12 cellular contexts compared by ENCODE assay signal in the genomic region with DNA sequence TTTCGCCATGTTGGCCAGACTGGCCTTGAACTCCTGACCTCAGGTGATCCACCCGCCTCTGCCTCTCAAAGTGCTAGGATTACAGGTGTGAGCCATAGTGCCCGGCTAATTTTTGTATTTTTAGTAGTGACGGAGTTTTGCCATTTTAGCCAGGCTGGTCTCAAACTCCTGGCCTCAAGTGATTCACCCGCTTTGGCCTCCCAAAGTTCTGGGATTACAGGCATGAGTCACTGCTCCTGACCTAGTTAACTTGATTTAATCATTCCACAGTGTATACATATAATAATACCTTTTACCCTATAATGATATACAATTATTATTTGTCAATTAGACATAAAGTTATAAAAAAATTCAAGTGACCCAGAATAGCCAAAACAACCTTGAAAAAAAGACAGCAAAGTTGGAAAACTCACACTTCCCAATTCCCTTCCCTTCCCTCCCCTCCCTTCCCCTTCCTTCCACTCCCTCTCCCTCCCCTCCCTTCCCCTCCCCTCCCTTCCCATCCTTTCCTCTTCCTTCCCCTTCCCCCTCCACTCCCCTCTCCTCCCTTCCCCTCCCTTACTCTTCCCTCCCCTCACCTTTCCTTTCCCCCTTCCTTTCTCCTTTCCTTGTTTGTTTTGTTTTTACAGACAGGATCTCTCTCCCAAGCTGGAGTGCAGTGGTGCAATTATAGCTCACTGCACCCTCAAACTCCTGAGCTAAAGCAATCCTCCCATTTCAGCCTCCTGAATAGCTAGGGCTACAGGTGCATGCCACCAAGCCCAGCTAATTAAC. TPM values are rescaled to one million over a fixed set of nuclear protein-coding genes. Genes with fewer than 3 reads are reported as not detected.
A peak's percentile ranks its signal among the peaks of the same experiment; 100 is the strongest.
DNase-seq lines count a peak whose midpoint lies in the region; ATAC-seq and TF ChIP-seq lines count a peak whose summit lies in the region.
"Had no signal": no experiment of that assay in that cellular context is flagged by ENCODE, and none has a peak within 500 bp of the region (broad histone marks: within the 10 kb centered on the region; RNA-seq: fewer than 3 reads in every experiment).

No MANE protein-coding gene starts in this region.

- H3K27me3 ChIP-seq in ACC112 (ENCODE audit: insufficient read depth, low read length) (no peaks in the 10 kb centered on the region), foreskin keratinocyte (no peaks in the 10 kb centered on the region)

- no peak overlapping the region for H3K4me3 ChIP-seq in ACC112 (ENCODE audit: low read depth, low read length)

- no peak overlapping the region for H2AFZ ChIP-seq in ACC112 (ENCODE audit: low read length, unreplicated experiment)

- no peaks in the 10 kb centered on the region for H3K79me2 ChIP-seq in ACC112 (ENCODE audit: control insufficient read depth, insufficient read depth, low read length, unreplicated experiment)

- ATAC-seq in foreskin keratinocyte (peak; percentile 68), GM21447 (IDR thresholded peaks at IDR 0.05; ENCODE audit: unreplicated experiment) (no peak), HG02610 (IDR thresholded peaks at IDR 0.05; ENCODE audit: unreplicated experiment) (no peak)
- ATAC-seq: activated naive CD4-positive, alpha-beta T cell treated with anti-CD3 and anti-CD28 coated beads, Interleukin-2, amount 50 U/mL, for 72 hours had no signal

- H3K27ac ChIP-seq in ACC112 (ENCODE audit: low read depth, low read length) = peak overlapping the region; percentile 100
- peak overlapping the region; percentile 88 for H3K27ac ChIP-seq in foreskin keratinocyte

- peaks cover 25% of the 10 kb centered on the region for H3K4me1 ChIP-seq in ACC112 (ENCODE audit: control insufficient read depth, insufficient read depth, low read length, unreplicated experiment)
- peaks cover 17% of the 10 kb centered on the region for H3K4me1 ChIP-seq in foreskin keratinocyte

- no peaks in the 10 kb centered on the region for H3K36me3 ChIP-seq in ACC112 (ENCODE audit: insufficient read depth, low read length)

- TF ChIP-seq CTCF in foreskin keratinocyte (conservative IDR thresholded peaks at IDR 0.05) = no peak

- DNase-seq in HS-5 (ENCODE audit: low read depth) (peak; percentile 87), amniotic epithelial cell (ENCODE audit: low read depth) (peak; percentile 82), foreskin keratinocyte (peak; percentile 73 to 87), amygdala (lab: John Stamatoyannopoulos, UW) (no peak), KG1 (lab: John Stamatoyannopoulos, UW) (no peak)
- DNase-seq: activated CD4-positive, alpha-beta memory T cell treated with anti-CD3 and anti-CD28 coated beads for 36 hours; effector CD4-positive, alpha-beta T cell; NCI-H146 had no signal

RNA-seq across cellular contexts. Expression of gene ZMIZ2, which starts 14.8 kb away (rescaled TPM):
- total RNA-seq in foreskin keratinocyte = 15.1 and 17.7 TPM in 2 replicates
- polyA plus RNA-seq in foreskin keratinocyte = 17.7 and 19.1 TPM in 2 replicates

Comparison
In these comparisons a context has a peak if more than half of its experiments do, and no peak if none do; other contexts are left out.
1. DNase-seq: peak in HS-5 (single experiment), amniotic epithelial cell (single experiment) and foreskin keratinocyte (2 of 2); none in amygdala (0 of 56) and KG1 (single experiment).